28 cellular contexts compared by ENCODE assay signal in genomic region chr14:100819829-100820475, GRCh38. TPM values are rescaled to one million over a fixed set of nuclear protein-coding genes. Genes with fewer than 3 reads are reported as not detected.
"Had no signal": no experiment of that assay in that cellular context is flagged by ENCODE, and none has a peak within 500 bp of the region (broad histone marks: within the 10 kb centered on the region; RNA-seq: fewer than 3 reads in every experiment).

No MANE protein-coding gene starts in this region.

- FAIRE-seq: bronchial epithelial cell, colon, islet of Langerhans had no signal

- DNase-seq: activated CD4-positive, alpha-beta T cell treated with anti-CD3 and anti-CD28 coated beads for 36 hours; activated CD4-positive, CD25-positive, alpha-beta regulatory T cell; activated CD8-positive, alpha-beta memory T cell treated with anti-CD3 and anti-CD28 coated beads, Interleukin-2, amount 10 ng/mL, durations not matched to agents 7 days and 5 days; activated CD8-positive, alpha-beta T cell treated with anti-CD3 and anti-CD28 coated beads, Interleukin-2, amount 10 ng/mL, durations not matched to agents 7 days and 5 days; activated naive CD8-positive, alpha-beta T cell treated with anti-CD3 and anti-CD28 coated beads, Interleukin-2, amount 50 U/mL, for 24 hours; activated T-cell treated with anti-CD3 and anti-CD28 coated beads, Interleukin-2, amount 50 U/mL, for 48 hours; amygdala; dermis blood vessel endothelial cell; effector CD4-positive, alpha-beta T cell; esophagus squamous epithelium; foreskin melanocyte; left ventricle myocardium inferior; naive B cell; stimulated activated CD4-positive, alpha-beta T cell treated with anti-CD3 and anti-CD28 coated beads, Interleukin-4, amount 100 ng/mL, for 24 hours; T-helper 1 cell; tibial artery had no signal

- H3K27me3 Mint-ChIP-seq: progenitor cell of endocrine pancreas had no signal

- H3K4me3 Mint-ChIP-seq: activated CD4-positive, alpha-beta T cell treated with anti-CD3 and anti-CD28 coated beads for 36 hours; activated CD8-positive, alpha-beta memory T cell treated with anti-CD3 and anti-CD28 coated beads, Interleukin-2, amount 10 ng/mL, durations not matched to agents 7 days and 5 days; activated CD8-positive, alpha-beta T cell treated with anti-CD3 and anti-CD28 coated beads, Interleukin-2, amount 10 ng/mL, durations not matched to agents 7 days and 5 days; activated naive CD4-positive, alpha-beta T cell treated with anti-CD3 and anti-CD28 coated beads, Interleukin-2, amount 50 U/mL, for 24 hours; activated naive CD8-positive, alpha-beta T cell treated with anti-CD3 and anti-CD28 coated beads, Interleukin-2, amount 50 U/mL, for 24 hours; naive B cell; stimulated activated effector memory CD8-positive, alpha-beta T cell treated with anti-CD3 and anti-CD28 coated beads, Interleukin-12 subunit alpha, Interleukin-12 subunit beta, amount 100 ng/mL, for 72 hours; T-helper 2 cell treated with Interferon-gamma antibody and Interleukin-4, amounts not matched to agents 5 μg/mL and 100 μg/mL, for 36 hours had no signal

- H3K27ac Mint-ChIP-seq: activated CD4-positive, alpha-beta T cell treated with anti-CD3 and anti-CD28 coated beads for 36 hours; activated CD8-positive, alpha-beta memory T cell treated with anti-CD3 and anti-CD28 coated beads, Interleukin-2, amount 10 ng/mL, durations not matched to agents 7 days and 5 days; activated CD8-positive, alpha-beta T cell treated with anti-CD3 and anti-CD28 coated beads, Interleukin-2, amount 10 ng/mL, durations not matched to agents 7 days and 5 days; activated naive CD4-positive, alpha-beta T cell treated with anti-CD3 and anti-CD28 coated beads, Interleukin-2, amount 50 U/mL, for 24 hours; activated naive CD8-positive, alpha-beta T cell treated with anti-CD3 and anti-CD28 coated beads, Interleukin-2, amount 50 U/mL, for 24 hours; activated T-helper 2 cell treated with anti-CD3 and anti-CD28 coated beads, Interferon-gamma antibody, Interleukin-2, Interleukin-4, amounts not matched to agents 10 μg/mL and 5 μg/mL and 100 μg/mL, durations not matched to agents 14 hours and 24 hours and 36 hours; naive B cell; stimulated activated effector memory CD8-positive, alpha-beta T cell treated with anti-CD3 and anti-CD28 coated beads, Interleukin-12 subunit alpha, Interleukin-12 subunit beta, amount 100 ng/mL, for 72 hours; T-helper 2 cell treated with Interferon-gamma antibody and Interleukin-4, amounts not matched to agents 5 μg/mL and 100 μg/mL, for 36 hours had no signal

- H3K4me1 Mint-ChIP-seq: activated CD4-positive, alpha-beta T cell treated with anti-CD3 and anti-CD28 coated beads for 36 hours; activated CD8-positive, alpha-beta memory T cell treated with anti-CD3 and anti-CD28 coated beads, Interleukin-2, amount 10 ng/mL, durations not matched to agents 7 days and 5 days; activated naive CD4-positive, alpha-beta T cell treated with anti-CD3 and anti-CD28 coated beads, Interleukin-2, amount 50 U/mL, for 24 hours; activated naive CD8-positive, alpha-beta T cell treated with anti-CD3 and anti-CD28 coated beads, Interleukin-2, amount 50 U/mL, for 24 hours had no signal

- H3K27ac ChIP-seq: esophagus squamous epithelium, left ventricle myocardium inferior, skin epidermis, suprapubic skin, tibial artery had no signal

- H3K36me3 Mint-ChIP-seq: activated CD8-positive, alpha-beta memory T cell treated with anti-CD3 and anti-CD28 coated beads, Interleukin-2, amount 10 ng/mL, durations not matched to agents 7 days and 5 days; activated naive CD4-positive, alpha-beta T cell treated with anti-CD3 and anti-CD28 coated beads, Interleukin-2, amount 50 U/mL, for 24 hours; naive B cell; stimulated activated effector memory CD8-positive, alpha-beta T cell treated with anti-CD3 and anti-CD28 coated beads, Interleukin-12 subunit alpha, Interleukin-12 subunit beta, amount 100 ng/mL, for 72 hours had no signal

- H3K36me3 ChIP-seq: esophagus squamous epithelium, left ventricle myocardium inferior, suprapubic skin, tibial artery had no signal

- H3K4me1 ChIP-seq: left ventricle myocardium inferior, tibial artery had no signal

- ATAC-seq: activated CD4-positive, alpha-beta T cell treated with anti-CD3 and anti-CD28 coated beads for 36 hours; activated CD8-positive, alpha-beta memory T cell treated with anti-CD3 and anti-CD28 coated beads, Interleukin-2, amount 10 ng/mL, durations not matched to agents 7 days and 5 days; activated CD8-positive, alpha-beta T cell treated with anti-CD3 and anti-CD28 coated beads, Interleukin-2, amount 10 ng/mL, durations not matched to agents 7 days and 5 days; activated naive CD8-positive, alpha-beta T cell treated with anti-CD3 and anti-CD28 coated beads, Interleukin-2, amount 50 U/mL, for 24 hours; sciatic nerve; stimulated activated effector memory CD8-positive, alpha-beta T cell treated with anti-CD3 and anti-CD28 coated beads, Interleukin-12 subunit alpha, Interleukin-12 subunit beta, amount 100 ng/mL, for 72 hours had no signal

- H3K9me3 ChIP-seq: esophagus squamous epithelium, left ventricle myocardium inferior, suprapubic skin, tibial artery had no signal

- H3K4me3 ChIP-seq: esophagus squamous epithelium, left ventricle myocardium inferior, skin epidermis, suprapubic skin, tibial artery had no signal

- H3K9me3 Mint-ChIP-seq: activated naive CD4-positive, alpha-beta T cell treated with anti-CD3 and anti-CD28 coated beads, Interleukin-2, amount 50 U/mL, for 24 hours; activated naive CD8-positive, alpha-beta T cell treated with anti-CD3 and anti-CD28 coated beads, Interleukin-2, amount 50 U/mL, for 24 hours; activated T-helper 2 cell treated with anti-CD3 and anti-CD28 coated beads, Interferon-gamma antibody, Interleukin-2, Interleukin-4, amounts not matched to agents 10 μg/mL and 5 μg/mL and 100 μg/mL, durations not matched to agents 14 hours and 24 hours and 36 hours; stimulated activated effector memory CD8-positive, alpha-beta T cell treated with anti-CD3 and anti-CD28 coated beads, Interleukin-12 subunit alpha, Interleukin-12 subunit beta, amount 100 ng/mL, for 72 hours; T-helper 2 cell treated with Interferon-gamma antibody and Interleukin-4, amounts not matched to agents 5 μg/mL and 100 μg/mL, for 36 hours had no signal

RNA-seq across cellular contexts. Expression of gene MEG3, which starts 6.0 kb away (rescaled TPM):
- total RNA-seq: activated CD4-positive, alpha-beta T cell treated with anti-CD3 and anti-CD28 coated beads for 36 hours; activated CD8-positive, alpha-beta memory T cell treated with anti-CD3 and anti-CD28 coated beads, Interleukin-2, amount 10 ng/mL, durations not matched to agents 7 days and 5 days; activated CD8-positive, alpha-beta T cell treated with anti-CD3 and anti-CD28 coated beads, Interleukin-2, amount 10 ng/mL, durations not matched to agents 7 days and 5 days; activated T-helper 2 cell treated with anti-CD3 and anti-CD28 coated beads, Interferon-gamma antibody, Interleukin-2, Interleukin-4, amounts not matched to agents 10 μg/mL and 5 μg/mL and 100 μg/mL, durations not matched to agents 14 hours and 24 hours and 36 hours; osteocyte had no signal
